Comparison of ENCODE assay signal across 24 cellular contexts in the genomic region with DNA sequence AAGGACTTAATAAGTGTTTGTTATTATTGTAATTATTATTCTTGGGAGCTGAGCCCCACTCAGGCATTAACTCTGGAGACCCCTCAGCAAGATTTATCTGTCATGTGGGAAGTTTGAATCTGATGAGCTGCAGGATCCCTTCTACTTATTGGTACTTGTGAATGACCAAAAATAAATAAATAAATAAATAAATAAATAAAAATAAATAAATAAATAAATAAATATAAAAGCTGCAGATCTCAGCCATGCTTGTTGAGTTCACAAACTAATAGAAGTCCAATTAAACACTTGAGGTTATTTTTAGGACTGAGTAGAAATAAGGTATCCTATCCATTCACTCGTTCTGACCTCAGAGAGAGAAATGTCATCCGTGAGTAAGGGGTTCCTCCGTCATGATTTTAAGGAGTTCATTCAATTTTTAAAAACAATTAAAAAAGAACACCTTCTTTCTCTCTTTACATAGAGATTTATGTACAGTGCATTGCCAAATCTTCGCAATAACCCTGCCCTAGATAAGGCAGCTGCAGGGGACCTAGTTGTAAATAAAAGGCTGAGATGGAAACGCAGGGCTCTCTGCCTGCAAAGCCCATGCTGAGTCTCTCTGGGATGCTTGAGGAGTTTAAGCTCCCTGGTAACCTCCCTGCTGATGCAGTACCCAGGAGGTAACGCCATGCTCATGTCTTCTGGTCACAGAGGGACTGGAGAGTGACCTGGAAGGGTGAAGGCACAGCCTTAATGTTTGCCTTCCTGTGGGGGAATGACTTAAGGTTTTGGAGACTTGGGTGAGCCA. TPM values are rescaled to one million over a fixed set of nuclear protein-coding genes. Genes with fewer than 3 reads are reported as not detected.
DNase-seq lines count a peak whose midpoint lies in the region; ATAC-seq, FAIRE-seq and TF ChIP-seq lines count a peak whose summit lies in the region.
"Had no signal": no experiment of that assay in that cellular context is flagged by ENCODE, and none has a peak within 500 bp of the region (broad histone marks: within the 10 kb centered on the region; RNA-seq: fewer than 3 reads in every experiment).

No MANE protein-coding gene starts in this region.

- no TSS peak for BruUV-seq in K562 (replicated peaks; lab: Mats Ljungman, UMichigan)

- peaks cover 16% of the 10 kb centered on the region for H3F3A ChIP-seq in neural progenitor cell (ENCODE audit: low read depth)

- TF ChIP-seq EP300 in A549 (IDR thresholded peaks at IDR 0.05) = no peak
- TF ChIP-seq EP300 in K562 (IDR thresholded peaks at IDR 0.05; ENCODE audit: low read length) = no peak

- TF ChIP-seq CTCF in A549 (IDR thresholded peaks at IDR 0.05) = no peak
- TF ChIP-seq CTCF in K562 (IDR thresholded peaks at IDR 0.05 in 2 of 3, conservative IDR thresholded peaks at IDR 0.05 in 1 of 3; ENCODE audit: insufficient read depth in 2 of 3, low read depth in 1 of 3, low read length in 3 of 3) = no peak
- no peak for TF ChIP-seq CTCF in neural progenitor cell (IDR thresholded peaks at IDR 0.05)

- H3K27me3 Mint-ChIP-seq in neural progenitor cell (ENCODE audit: insufficient read depth, low read depth) = peaks cover 3% of the 10 kb centered on the region

- in situ Hi-C loops in K562 (cut with MboI) = no loop called here

- H3K9ac ChIP-seq in K562 (ENCODE audit: insufficient read depth in 1 of 2, low read depth in 2 of 2, low read length in 2 of 2) (no peak overlapping the region), neural progenitor cell (no peak overlapping the region)

- ATAC-seq in A549 = peak in 1 of 2 experiments; percentile 55; a peak in 2 of 6 replicates
- ATAC-seq in K562 = peak; percentile 20; the same call in 1 of the 3 replicates
- ATAC-seq in HG03342 (IDR thresholded peaks at IDR 0.05; ENCODE audit: unreplicated experiment) = no peak
- ATAC-seq: T-helper 17 cell had no signal

- no peak for TF ChIP-seq RAD21 in A549 (conservative IDR thresholded peaks at IDR 0.05 in 1 of 2, IDR thresholded peaks at IDR 0.05 in 1 of 2)
- TF ChIP-seq RAD21 in K562 (CRISPR knock-in tag; conservative IDR thresholded peaks at IDR 0.05 in 1 of 2, IDR thresholded peaks at IDR 0.05 in 1 of 2) = no peak

- intact Hi-C loops in K562 (cut with micrococcal nuclease) = no loop called here

- TF ChIP-seq POLR2A in A549 (IDR thresholded peaks at IDR 0.05; ENCODE audit: low read length) (no peak), K562 (conservative IDR thresholded peaks at IDR 0.05) (no peak)

- H3K27ac ChIP-seq in A549 = no peak overlapping the region
- no peak overlapping the region for H3K27ac ChIP-seq in K562 (ENCODE audit: extremely low read depth, low read depth, low read length)
- no peak overlapping the region for H3K27ac ChIP-seq in neural progenitor cell

- H3K36me3 Mint-ChIP-seq in neural progenitor cell = no peaks in the 10 kb centered on the region

- no peak for FAIRE-seq in A549 (lab: Jason Lieb, UNC)
- FAIRE-seq in K562 (lab: Jason Lieb, UNC) = no peak
- FAIRE-seq: A204.1, HTR-8/SVneo had no signal

- no peaks in the 10 kb centered on the region for H3K9me3 ChIP-seq in A549
- no peaks in the 10 kb centered on the region for H3K9me3 ChIP-seq in K562 (replicated peaks; ENCODE audit: control insufficient read depth, insufficient read depth, low read depth, low read length)
- no peaks in the 10 kb centered on the region for H3K9me3 ChIP-seq in neural progenitor cell (ENCODE audit: low read depth)
- H3K9me3 ChIP-seq: BE2C had no signal

- H3K9me3 Mint-ChIP-seq in neural progenitor cell = peaks cover 2% of the 10 kb centered on the region

- peak in 1 of 2 experiments; percentile 12 for DNase-seq in A549 (ENCODE audit: low read depth in 1 of 2, low spot score in 1 of 2)
- DNase-seq in HEK293T (ENCODE audit: extremely low spot score) = peak; percentile 50
- no peak for DNase-seq in K562 (ENCODE audit: extremely low read depth in 1 of 4, low spot score in 3 of 4)
- DNase-seq in neural progenitor cell (ENCODE audit: low spot score) = peak; percentile 26
- no peak for DNase-seq in D341Med (ENCODE audit: low spot score)
- no peak for DNase-seq in DMS79 (lab: John Stamatoyannopoulos, UW)
- DNase-seq: BE2C, IMR-90, Karpas-422, NCI-H187, NCI-H2107, NCI-H2227 treated with DMSO at 0.1 percent for 48 hours, NCI-H510A, NCI-H748 treated with DMSO at 0.1 percent for 48 hours, SHP77, SW 1271, T-helper 17 cell had no signal

- no peaks in the 10 kb centered on the region for H3K4me1 Mint-ChIP-seq in neural progenitor cell
- H3K4me1 Mint-ChIP-seq: T-helper 17 cell had no signal

- no peaks in the 10 kb centered on the region for H3K79me2 ChIP-seq in K562 (ENCODE audit: control insufficient read depth, insufficient read depth, low read length)
- no peaks in the 10 kb centered on the region for H3K79me2 ChIP-seq in neural progenitor cell (ENCODE audit: low read depth)

- H3K27ac Mint-ChIP-seq in neural progenitor cell = no peak overlapping the region
- H3K27ac Mint-ChIP-seq: T-helper 17 cell had no signal

- H3K36me3 ChIP-seq in K562 (ENCODE audit: control insufficient read depth, insufficient read depth, low read length) = no peaks in the 10 kb centered on the region
- no peaks in the 10 kb centered on the region for H3K36me3 ChIP-seq in neural progenitor cell
- H3K36me3 ChIP-seq: BE2C, HAP-1 had no signal

- no peak overlapping the region for H3K4me3 Mint-ChIP-seq in neural progenitor cell
- H3K4me3 Mint-ChIP-seq: T-helper 17 cell had no signal

- H3K9me1 ChIP-seq in K562 (ENCODE audit: control insufficient read depth, insufficient read depth, low read length) = no peaks in the 10 kb centered on the region

- H3K4me3 ChIP-seq in A549 (no peak overlapping the region), K562 (no peak overlapping the region), neural progenitor cell (no peak overlapping the region)
- H3K4me3 ChIP-seq: HAP-1 had no signal

- H3K4me2 ChIP-seq in A549 (no peak overlapping the region), K562 (ENCODE audit: insufficient read depth, low read length) (no peak overlapping the region), neural progenitor cell (no peak overlapping the region)

- H4K20me1 ChIP-seq in K562 (replicated peaks; ENCODE audit: control insufficient read depth, insufficient read depth, low read length) = no peaks in the 10 kb centered on the region
- H4K20me1 ChIP-seq in neural progenitor cell (ENCODE audit: low read depth) = no peaks in the 10 kb centered on the region

- H2AFZ ChIP-seq in K562 (ENCODE audit: low read depth, low read length) (no peak overlapping the region), neural progenitor cell (replicated peaks) (no peak overlapping the region)

- CTCF ChIA-PET in A549 (lab: Yijun Ruan, JAX) (interaction anchor here (0.7 to 1.2 kb wide), 4 partner anchors 9 to 143 kb away, joined by 3 to 5 read pairs (median 4); no protein-coding TSS in a partner anchor), HEK293T (lab: Yijun Ruan, JAX) (interaction anchor here (0.7 kb wide), 1 partner anchor 8 kb away, joined by 3 read pairs; no protein-coding TSS in a partner anchor), K562 (lab: Yijun Ruan, JAX; ENCODE audit: low intra/inter-chr PET ratio) (no interaction called here)

- H3K27me3 ChIP-seq in K562 (ENCODE audit: control insufficient read depth in 2 of 2, insufficient read depth in 2 of 2, low read length in 2 of 2) (peaks cover 13 to 29% of the 10 kb centered on the region in 2 experiments; a peak in 4 of 5 replicates), neural progenitor cell (no peaks in the 10 kb centered on the region)
- H3K27me3 ChIP-seq: BE2C had no signal

- H3K4me1 ChIP-seq in A549 = no peaks in the 10 kb centered on the region
- H3K4me1 ChIP-seq in K562 (replicated peaks in 1 of 2; ENCODE audit: control insufficient read depth in 2 of 2, insufficient read depth in 2 of 2, low read length in 2 of 2) = no peaks in the 10 kb centered on the region; a peak in 1 of 5 replicates
- H3K4me1 ChIP-seq in neural progenitor cell = peaks cover 6% of the 10 kb centered on the region
- H3K4me1 ChIP-seq: BE2C had no signal

- 75% methylated on average over 6 of the region's 6 CpGs for WGBS in A549 (ENCODE audit: missing lambda C conversion rate)
- 19% methylated on average over 6 of the region's 6 CpGs for WGBS in K562 (ENCODE audit: insufficient coverage, low coverage, missing lambda C conversion rate)

- POLR2A ChIA-PET in A549 (lab: Yijun Ruan, JAX) = interaction anchor here (1.0 kb wide), 1 partner anchor 88 kb away, joined by 3 read pairs; a partner anchor contains a TSS
- POLR2A ChIA-PET in HEK293T (lab: Yijun Ruan, JAX) = interaction anchor here (1.0 kb wide), 1 partner anchor 88 kb away, joined by 3 read pairs; no protein-coding TSS in a partner anchor
- POLR2A ChIA-PET in K562 (lab: Yijun Ruan, JAX) = interaction anchor here (0.7 to 1.3 kb wide), 2 partner anchors 9 to 26 kb away, joined by 3 read pairs; no protein-coding TSS in a partner anchor

RNA-seq across cellular contexts. Expression of a gene that starts 1.2 kb away (rescaled TPM):
- not detected in 2 replicates for polyA plus RNA-seq in A549 (2011; rRNA removed)
- not detected in 2 replicates for polyA plus RNA-seq in A549 (2012; cell fraction: cytosol; rRNA removed)
- not detected in 2 replicates for polyA plus RNA-seq in A549 (2012; cell fraction: nucleus; rRNA removed)
- polyA plus RNA-seq in A549 (2017; fragmentation: RNase III; extraction: RNeasy Plus Mini Kit Qiagen cat#74134 plus additional on column Dnase treatment) = not detected in 3 replicates
- polyA minus RNA-seq in A549 (2011; rRNA and poly(A)+ RNA removed) = not detected in 2 replicates
- total RNA-seq in K562 (2011; cell fraction: chromatin; rRNA removed; ENCODE audit: low replicate concordance) = not detected in 2 replicates
- total RNA-seq in K562 (2011; cell fraction: nucleolus; rRNA removed) = not detected in 2 replicates
- not detected in 2 replicates for total RNA-seq in K562 (2011; cell fraction: nucleoplasm; rRNA removed)
- total RNA-seq in K562 (2014; rRNA removed) = not detected in 2 replicates
- total RNA-seq in K562 (2014; rRNA removed; fragmentation: Illumina TruSeq; extraction: Trizol) = not detected in 2 replicates
- total RNA-seq in K562 (2015; rRNA removed; fragmentation: Illumina TruSeq; extraction: Trizol) = not detected in 2 replicates
- total RNA-seq in K562 (2021) = not detected in 2 replicates
- not detected in 2 replicates for polyA plus RNA-seq in K562 (2011; rRNA removed)
- not detected in 2 replicates for polyA plus RNA-seq in K562 (2011; cell fraction: cytosol; rRNA removed)
- polyA plus RNA-seq in K562 (2011; cell fraction: nucleus; rRNA removed) = not detected in 2 replicates
- not detected in 2 replicates for polyA plus RNA-seq in K562 (2012)
- polyA plus RNA-seq in K562 (2014; fragmentation: Illumina TruSeq; extraction: Trizol) = not detected in 2 replicates
- polyA plus RNA-seq in K562 (2014; fragmentation: Nextera tagmentation; extraction: Ambion mirVana) = not detected
- not detected in 2 replicates for polyA plus RNA-seq in K562 (2014; rRNA removed)
- not detected in 2 replicates for polyA minus RNA-seq in K562 (2011; rRNA and poly(A)+ RNA removed)
- polyA minus RNA-seq in K562 (2011; cell fraction: cytosol; rRNA and poly(A)+ RNA removed) = not detected in 2 replicates
- polyA minus RNA-seq in K562 (2011; cell fraction: nucleus; rRNA and poly(A)+ RNA removed) = not detected in 2 replicates
- total RNA-seq in neural progenitor cell (ENCODE audit: low replicate concordance) = not detected in 2 replicates
- total RNA-seq: IMR-90, M059J, OCI-LY7, RPMI7951, T-helper 17 cell had no signal
- polyA plus RNA-seq: IMR-90 had no signal

RNA-seq across cellular contexts. Expression of a gene that starts 7.2 kb away (rescaled TPM):
- polyA plus RNA-seq in A549 (2011; rRNA removed) (4.3 and 5.3 TPM in 2 replicates), A549 (2017; fragmentation: RNase III; extraction: RNeasy Plus Mini Kit Qiagen cat#74134 plus additional on column Dnase treatment) (12.0 to 13.4 TPM (median 13.1 TPM) in 3 replicates), K562 (2011; rRNA removed) (1.5 and 2.3 TPM in 2 replicates), K562 (2014; fragmentation: Illumina TruSeq; extraction: Trizol) (3.3 TPM in 2 replicates), K562 (2014; fragmentation: Nextera tagmentation; extraction: Ambion mirVana) (under 1 TPM; 0.30 to 0.55 TPM), K562 (2014; rRNA removed) (1.9 and 3.2 TPM in 2 replicates)
- polyA plus RNA-seq in A549 (2012; cell fraction: cytosol; rRNA removed) = 5.9 and 7.5 TPM in 2 replicates
- polyA plus RNA-seq in A549 (2012; cell fraction: nucleus; rRNA removed) = 26.5 and 27.8 TPM in 2 replicates
- 13.2 and 13.9 TPM in 2 replicates for polyA minus RNA-seq in A549 (2011; rRNA and poly(A)+ RNA removed)
- total RNA-seq in K562 (2011; cell fraction: chromatin; rRNA removed; ENCODE audit: low replicate concordance) = 22.0 and 33.0 TPM in 2 replicates
- total RNA-seq in K562 (2011; cell fraction: nucleolus; rRNA removed) = 15.5 and 16.7 TPM in 2 replicates
- 14.1 and 17.8 TPM in 2 replicates for total RNA-seq in K562 (2011; cell fraction: nucleoplasm; rRNA removed)
- total RNA-seq in K562 (2014; rRNA removed) (3.9 and 4.0 TPM in 2 replicates), K562 (2014; rRNA removed; fragmentation: Illumina TruSeq; extraction: Trizol) (1.8 and 2.4 TPM in 2 replicates), K562 (2015; rRNA removed; fragmentation: Illumina TruSeq; extraction: Trizol) (2.8 and 3.1 TPM in 2 replicates), K562 (2021) (6.7 and 7.5 TPM in 2 replicates), neural progenitor cell (ENCODE audit: low replicate concordance) (4.4 and 10.5 TPM in 2 replicates)
- polyA plus RNA-seq in K562 (2011; cell fraction: cytosol; rRNA removed) = 1.4 and 2.8 TPM in 2 replicates
- 4.0 and 8.4 TPM in 2 replicates for polyA plus RNA-seq in K562 (2011; cell fraction: nucleus; rRNA removed)
- 2.9 and 3.3 TPM in 2 replicates for polyA plus RNA-seq in K562 (2012)
- polyA minus RNA-seq in K562 (2011; rRNA and poly(A)+ RNA removed) = 2.3 and 3.0 TPM in 2 replicates
- 1.1 and 7.0 TPM in 2 replicates for polyA minus RNA-seq in K562 (2011; cell fraction: cytosol; rRNA and poly(A)+ RNA removed)
- polyA minus RNA-seq in K562 (2011; cell fraction: nucleus; rRNA and poly(A)+ RNA removed) = 4.6 and 8.6 TPM in 2 replicates

Comparison
In these comparisons a context has a peak if more than half of its experiments do, and no peak if none do; other contexts are left out.
1. DNase-seq: peak in HEK293T (single experiment) and neural progenitor cell (single experiment); none in K562 (0 of 4), D341Med (single experiment) and DMS79 (single experiment).